In the genomic region with DNA sequence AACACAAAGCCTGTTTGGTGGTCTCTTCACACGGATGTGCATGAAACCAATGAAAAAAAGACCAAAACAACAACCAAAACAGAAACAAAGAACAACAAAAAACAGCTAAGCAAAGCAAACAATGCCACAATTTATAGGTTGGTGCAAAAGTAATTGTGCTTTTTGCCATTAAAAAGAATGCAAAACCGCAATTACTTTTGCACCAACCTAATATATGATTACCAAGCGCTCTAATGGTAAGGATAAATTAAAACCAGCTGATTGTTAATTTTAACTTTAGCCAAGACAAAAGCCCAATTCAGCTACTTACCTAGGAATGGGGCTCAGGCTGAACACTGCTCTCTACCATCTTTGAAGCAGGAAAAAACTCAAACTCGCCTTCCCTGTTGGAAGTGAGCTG, we compare ENCODE assay signal across 24 cellular contexts. TPM values are rescaled to one million over a fixed set of nuclear protein-coding genes. Genes with fewer than 3 reads are reported as not detected.
"Had no signal": no experiment of that assay in that cellular context is flagged by ENCODE, and none has a peak within 500 bp of the region (broad histone marks: within the 10 kb centered on the region; RNA-seq: fewer than 3 reads in every experiment).

No MANE protein-coding gene starts in this region.

- H3K4me3 Mint-ChIP-seq: memory B cell; nephron; stimulated activated naive B cell treated with anti-CD40 and anti-IgM and Interleukin-4, amounts not matched to agents 10 μg/mL and 1 μg/mL and 100 μg/mL, for 72 hours; stimulated activated naive CD8-positive, alpha-beta T cell treated with anti-CD3 and anti-CD28 coated beads, Interleukin-15, amount 100 ng/mL, for 72 hours had no signal

- H3K27me3 ChIP-seq: colonic mucosa, hepatocyte, testis, tibial nerve had no signal

- H2AFZ ChIP-seq: parathyroid adenoma had no signal

- H3K79me2 ChIP-seq: hepatocyte, parathyroid adenoma had no signal

- ATAC-seq: left cardiac atrium; lower lobe of right lung; psoas muscle; sciatic nerve; stimulated activated naive B cell treated with anti-CD40 and anti-IgM and Interleukin-4, amounts not matched to agents 10 μg/mL and 1 μg/mL and 100 μg/mL, for 72 hours; stimulated activated naive CD8-positive, alpha-beta T cell treated with anti-CD3 and anti-CD28 coated beads, Interleukin-15, amount 100 ng/mL, for 72 hours had no signal

- DNase-seq: colonic mucosa; dermis blood vessel endothelial cell; foreskin melanocyte; head of caudate nucleus; kidney; left cardiac atrium; left ventricle myocardium inferior; lower lobe of right lung; midbrain; psoas muscle; retina; spleen; stimulated activated CD4-positive, alpha-beta T cell treated with anti-CD3 and anti-CD28 coated beads, Interleukin-15, amount 100 ng/mL, for 24 hours; stimulated activated CD4-positive, alpha-beta T cell treated with anti-CD3 and anti-CD28 coated beads, Interleukin-1b, Interleukin-23, amount 100 ng/mL, for 48 hours; stimulated activated CD4-positive, alpha-beta T cell treated with anti-CD3 and anti-CD28 coated beads, Interleukin-4, amount 100 ng/mL, for 4 hours; stimulated activated naive B cell treated with anti-CD40 and anti-IgM and Interleukin-4, amounts not matched to agents 10 μg/mL and 1 μg/mL and 100 μg/mL, for 72 hours; stimulated activated naive CD8-positive, alpha-beta T cell treated with anti-CD3 and anti-CD28 coated beads, Interleukin-15, amount 100 ng/mL, for 72 hours; testis had no signal

- H3K27ac Mint-ChIP-seq: stimulated activated naive CD8-positive, alpha-beta T cell treated with anti-CD3 and anti-CD28 coated beads, Interleukin-15, amount 100 ng/mL, for 72 hours had no signal

- H3K9ac ChIP-seq: parathyroid adenoma had no signal

- H3K27me3 Mint-ChIP-seq: memory B cell; stimulated activated naive CD8-positive, alpha-beta T cell treated with anti-CD3 and anti-CD28 coated beads, Interleukin-15, amount 100 ng/mL, for 72 hours had no signal

- H3K9me3 Mint-ChIP-seq: stimulated activated naive CD8-positive, alpha-beta T cell treated with anti-CD3 and anti-CD28 coated beads, Interleukin-15, amount 100 ng/mL, for 72 hours had no signal

- H3K36me3 Mint-ChIP-seq: memory B cell had no signal

- H3K36me3 ChIP-seq: colonic mucosa, left ventricle myocardium inferior, lower lobe of right lung, spleen, tibial nerve had no signal

- H3K4me2 ChIP-seq: hepatocyte had no signal

- H3K27ac ChIP-seq: colonic mucosa, left ventricle myocardium inferior, lower lobe of right lung, parathyroid adenoma, psoas muscle, testis, tibial nerve had no signal

- H3K9me3 ChIP-seq: colonic mucosa, left ventricle myocardium inferior, lower lobe of right lung, psoas muscle, spleen, testis, tibial nerve had no signal

- FAIRE-seq: kidney had no signal

- H3K4me3 ChIP-seq: colonic mucosa, hepatocyte, left ventricle myocardium inferior, lower lobe of right lung, psoas muscle, spleen, testis, tibial nerve had no signal

RNA-seq across cellular contexts. Expression of gene TLR8, which starts 39.1 kb away (rescaled TPM):
- total RNA-seq: dermis blood vessel endothelial cell had no signal
- polyA plus RNA-seq: hepatocyte had no signal
